Comparison of ENCODE assay signal across 8 cellular contexts in genomic region chr22:50674606-50675552, GRCh38. TPM values are rescaled to one million over a fixed set of nuclear protein-coding genes. Genes with fewer than 3 reads are reported as not detected.
DNase-seq lines count a peak whose midpoint lies in the region; ATAC-seq, FAIRE-seq and TF ChIP-seq lines count a peak whose summit lies in the region.

No MANE protein-coding gene starts in this region.

- H3K4me3 Mint-ChIP-seq in endothelial cell (ENCODE audit: unreplicated experiment): peak overlapping the region; percentile 99
- H3K4me3 Mint-ChIP-seq in natural killer cell: peak overlapping the region; percentile 29

- H3K9me3 Mint-ChIP-seq in endothelial cell (ENCODE audit: unreplicated experiment): no peaks in the 10 kb centered on the region
- no peaks in the 10 kb centered on the region for H3K9me3 Mint-ChIP-seq in natural killer cell

- peak overlapping the region; percentile 82 for H3K4me3 ChIP-seq in SK-N-MC

- TF ChIP-seq POLR2A in GM12892 (IDR thresholded peaks at IDR 0.05; ENCODE audit: low read depth, low read length): no peak
- TF ChIP-seq POLR2A in GM12891 (IDR thresholded peaks at IDR 0.05; ENCODE audit: low read depth, low read length): no peak

- DNase-seq in A172 (ENCODE audit: low spot score) (peak; percentile 11), GM12892 (ENCODE audit: insufficient read length) (peak; percentile 23), SK-N-MC (ENCODE audit: low read depth, low spot score) (no peak), endothelial cell (ENCODE audit: low spot score) (peak; percentile 53), natural killer cell (no peak), KG1 (lab: John Stamatoyannopoulos, UW) (no peak), GM12891 (ENCODE audit: insufficient read length, low spot score) (no peak)

- peaks cover 36% of the 10 kb centered on the region for H3K27me3 Mint-ChIP-seq in endothelial cell (ENCODE audit: unreplicated experiment)
- peaks cover 35 to 44% of the 10 kb centered on the region in 2 donors for H3K27me3 Mint-ChIP-seq in natural killer cell (ENCODE audit: low read depth in 2 of 2)

- no peak overlapping the region for H3K27ac ChIP-seq in SK-N-MC

- peak overlapping the region; percentile 84 for H3K27ac Mint-ChIP-seq in endothelial cell (ENCODE audit: unreplicated experiment)
- no peak overlapping the region for H3K27ac Mint-ChIP-seq in natural killer cell

- ATAC-seq in natural killer cell (peak; percentile 11 to 46 (median 24)), GM21717 (IDR thresholded peaks at IDR 0.05; ENCODE audit: unreplicated experiment) (no peak)

- FAIRE-seq in GM12892 (lab: Jason Lieb, UNC) (no peak), GM12891 (lab: Jason Lieb, UNC) (no peak)

- H3K9ac ChIP-seq in SK-N-MC (ENCODE audit: insufficient read length): no peak overlapping the region

- TF ChIP-seq CTCF in endothelial cell (IDR thresholded peaks at IDR 0.05; ENCODE audit: unreplicated experiment): no peak
- TF ChIP-seq CTCF in natural killer cell (IDR thresholded peaks at IDR 0.05): no peak

- H3K36me3 Mint-ChIP-seq in endothelial cell (ENCODE audit: low read depth, unreplicated experiment): peaks cover 42% of the 10 kb centered on the region
- H3K36me3 Mint-ChIP-seq in natural killer cell: no peaks in the 10 kb centered on the region

- intact Hi-C loops in natural killer cell (cut with micrococcal nuclease): no loop called here

- no peaks in the 10 kb centered on the region; the same call in 1 of the 2 replicates for H3K36me3 ChIP-seq in SK-N-MC (ENCODE audit: insufficient read depth, low read length)

- H3K4me1 Mint-ChIP-seq in endothelial cell (ENCODE audit: unreplicated experiment) (peaks cover 65% of the 10 kb centered on the region), natural killer cell (peaks cover 0 to 38% of the 10 kb centered on the region in 2 donors)

- no peaks in the 10 kb centered on the region for H3K9me3 ChIP-seq in SK-N-MC (ENCODE audit: low read depth, low read length)

TF ChIP-seq in GM12891, 5 proteins besides CTCF, POLR2A, EP300 and RAD21:
- TF ChIP-seq TAF1 (IDR thresholded peaks at IDR 0.05; ENCODE audit: low read depth, low read length) (no peak), POLR2AphosphoS5 (IDR thresholded peaks at IDR 0.05; ENCODE audit: low read depth, low read length) (no peak), PAX5 (IDR thresholded peaks at IDR 0.05; ENCODE audit: insufficient read depth, low read length, severe bottlenecking) (no peak), POU2F2 (IDR thresholded peaks at IDR 0.05; ENCODE audit: low read depth, low read length) (no peak), SPI1 (IDR thresholded peaks at IDR 0.05; ENCODE audit: low read depth, low read length) (no peak)

RNA-seq across cellular contexts. Expression of gene SHANK3, which starts 2.3 kb away (rescaled TPM):
- total RNA-seq in A172 (2014; rRNA removed; shearing (Covaris generic)): 0.84 and 0.98 TPM in 2 replicates
- not detected for polyA plus RNA-seq in GM12892 (2012; ENCODE audit: missing spikeins)
- total RNA-seq in endothelial cell (ENCODE audit: unreplicated experiment): 223 TPM
- under 1 TPM in 1 of 3 donors, not detected in 2; 0.07 TPM for total RNA-seq in natural killer cell
- polyA plus RNA-seq in GM12891 (2012; ENCODE audit: low read depth, missing spikeins): 0.15 TPM

RNA-seq across cellular contexts. Expression of gene ARSA, which starts 46.9 kb away (rescaled TPM):
- 12.8 and 14.3 TPM in 2 replicates for total RNA-seq in A172 (2014; rRNA removed; shearing (Covaris generic))
- polyA plus RNA-seq in GM12892 (2012; ENCODE audit: missing spikeins): 4.3 TPM
- 59.6 TPM for total RNA-seq in endothelial cell (ENCODE audit: unreplicated experiment)
- 10 to 100 TPM; 69.2 to 77.8 (median 69.3) TPM for total RNA-seq in natural killer cell
- polyA plus RNA-seq in GM12891 (2012; ENCODE audit: low read depth, missing spikeins): 11.9 TPM

Comparison
In these comparisons a context has a peak if more than half of its experiments do, and no peak if none do; other contexts are left out.
1. DNase-seq: peak in A172 (single experiment), GM12892 (single experiment) and endothelial cell (single experiment); none in SK-N-MC (single experiment), natural killer cell (single experiment), KG1 (single experiment) and GM12891 (single experiment).
2. RNA of gene SHANK3, which starts 2.3 kb away (total RNA-seq): 223 TPM in endothelial cell (single experiment); 0.84 to 0.98 TPM in A172 and 0.07 TPM in natural killer cell; every median in the first group is over 100 times any median in the second.